29 cellular contexts compared by ENCODE assay signal in the genomic region with DNA sequence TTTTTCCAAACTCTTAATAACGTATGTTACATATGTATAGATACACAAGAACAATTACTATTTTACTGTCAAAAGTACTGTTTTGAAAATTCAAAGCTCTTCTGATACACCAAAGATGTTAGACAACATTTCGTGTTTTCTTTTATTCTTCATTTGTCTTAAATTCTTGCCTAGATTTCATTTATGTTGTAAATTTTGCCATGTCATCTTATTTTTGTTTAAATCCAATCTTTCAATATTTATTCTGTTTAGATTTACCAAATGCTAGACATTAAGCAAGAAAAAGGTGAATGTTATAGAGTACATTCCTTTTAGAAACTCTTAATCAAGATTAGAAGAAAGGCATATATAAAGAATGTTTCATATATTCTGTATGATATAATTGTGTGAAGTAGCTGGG.
"Had no signal": no experiment of that assay in that cellular context is flagged by ENCODE, and none has a peak within 500 bp of the region (broad histone marks: within the 10 kb centered on the region; RNA-seq: fewer than 3 reads in every experiment).

No MANE protein-coding gene starts in this region.

- H3K27ac ChIP-seq: ascending aorta, breast epithelium, cardiac muscle cell, colonic mucosa, esophagus muscularis mucosa, foreskin keratinocyte, gastrocnemius medialis, heart left ventricle, VCaP had no signal

- H3K4me1 ChIP-seq: ascending aorta, breast epithelium, colonic mucosa, esophagus muscularis mucosa, foreskin keratinocyte, gastrocnemius medialis, heart left ventricle had no signal

- H3K27me3 ChIP-seq: ascending aorta, breast epithelium, cardiac muscle cell, colonic mucosa, esophagus muscularis mucosa, foreskin keratinocyte, gastrocnemius medialis, heart left ventricle had no signal

- H3K36me3 ChIP-seq: ascending aorta, breast epithelium, cardiac muscle cell, colonic mucosa, esophagus muscularis mucosa, gastrocnemius medialis, heart left ventricle had no signal

- H3K9me3 ChIP-seq: ascending aorta, breast epithelium, colonic mucosa, esophagus muscularis mucosa, gastrocnemius medialis, heart left ventricle had no signal

- DNase-seq: activated CD4-positive, alpha-beta memory T cell treated with anti-CD3 and anti-CD28 coated beads, Interleukin-2, amount 10 ng/mL, durations not matched to agents 7 days and 5 days; activated CD4-positive, alpha-beta T cell treated with anti-CD3 and anti-CD28 coated beads for 1 hour; activated CD4-positive, alpha-beta T cell treated with anti-CD3 and anti-CD28 coated beads for 4 hours; activated CD4-positive, alpha-beta T cell treated with anti-CD3 and anti-CD28 coated beads, Interleukin-2, amount 10 ng/mL, durations not matched to agents 7 days and 5 days; activated CD4-positive, alpha-beta T cell treated with anti-CD3 and anti-CD28 coated beads, Interleukin-2, amount 50 U/mL, for 4 hours; activated CD8-positive, alpha-beta memory T cell treated with anti-CD3 and anti-CD28 coated beads, Interleukin-2, amount 50 U/mL, for 48 hours; activated gamma-delta T cell; activated naive CD4-positive, alpha-beta T cell; activated naive CD4-positive, alpha-beta T cell treated with anti-CD3 and anti-CD28 coated beads, Interleukin-2, amount 10 ng/mL, durations not matched to agents 7 days and 5 days; activated naive CD8-positive, alpha-beta T cell treated with anti-CD3 and anti-CD28 coated beads, Interleukin-2, amount 10 ng/mL, durations not matched to agents 7 days and 5 days; activated T-cell treated with anti-CD3 and anti-CD28 coated beads for 4 hours; activated T-cell treated with anti-CD3 and anti-CD28 coated beads, Interleukin-2, amount 50 U/mL, for 24 hours; activated T-cell treated with anti-CD3 and anti-CD28 coated beads, Interleukin-2, amount 50 U/mL, for 72 hours; central memory CD4-positive, alpha-beta T cell; cerebellar nuclear complex; colonic mucosa; effector CD4-positive, alpha-beta T cell; effector memory CD8-positive, alpha-beta T cell; erythroblast; foreskin keratinocyte; gastrocnemius medialis; glutamatergic neuron; heart left ventricle; T-helper 2 cell had no signal

- H3K4me3 ChIP-seq: ascending aorta, breast epithelium, cardiac muscle cell, colonic mucosa, esophagus muscularis mucosa, gastrocnemius medialis, heart left ventricle had no signal
